In genomic region chr14:94079891-94080605, GRCh38 we compare ENCODE assay signal across 6 cellular contexts. TPM values are rescaled to one million over a fixed set of nuclear protein-coding genes. Genes with fewer than 3 reads are reported as not detected.
DNase-seq lines count a peak whose midpoint lies in the region; ATAC-seq and TF ChIP-seq lines count a peak whose summit lies in the region.

No MANE protein-coding gene starts in this region.

- intact Hi-C loops in activated T-helper 2 cell treated with anti-CD3 and anti-CD28 coated beads, Interferon-gamma antibody, Interleukin-2, Interleukin-4, amounts not matched to agents 10 μg/mL and 5 μg/mL and 100 μg/mL, durations not matched to agents 14 hours and 24 hours and 36 hours (cut with micrococcal nuclease): loop anchor here (2.0 to 5.0 kb wide), 4 partner anchors 23 to 92 kb away; partner anchors contain the start of genes OTUB2 and PPP4R4

- H3K56ac ChIP-seq in mesendoderm (ENCODE audit: low read length): peak overlapping the region; percentile 96

- TF ChIP-seq CTCF in GM12875 (IDR thresholded peaks at IDR 0.05; ENCODE audit: borderline replicate concordance, insufficient read depth, low read depth, low read length): no peak

- H3K4me3 ChIP-seq in GM12875 (ENCODE audit: low read depth, low read length) (peak overlapping the region; percentile 97), mesendoderm (ENCODE audit: low read length) (peak overlapping the region; percentile 91)

- H3K79me1 ChIP-seq in mesendoderm (ENCODE audit: low read length): peaks cover 27% of the 10 kb centered on the region

- no peak for DNase-seq in activated T-helper 2 cell treated with anti-CD3 and anti-CD28 coated beads, Interferon-gamma antibody, Interleukin-2, Interleukin-4, amounts not matched to agents 10 μg/mL and 5 μg/mL and 100 μg/mL, durations not matched to agents 14 hours and 24 hours and 36 hours (ENCODE audit: low spot score)
- DNase-seq in mesendoderm: no peak
- no peak for DNase-seq in activated CD4-positive, CD25-positive, alpha-beta regulatory T cell treated with anti-CD3 and anti-CD28 coated beads, Interleukin-2, amount 50 U/mL, for 72 hours

- H4K8ac ChIP-seq in mesendoderm (ENCODE audit: low read depth, low read length): no peak overlapping the region

- no peak overlapping the region for H3K23ac ChIP-seq in mesendoderm (ENCODE audit: low read length)

- no peak overlapping the region for H3K4ac ChIP-seq in mesendoderm (ENCODE audit: low read depth, low read length)

- H2BK120ac ChIP-seq in mesendoderm (ENCODE audit: low read depth, low read length): no peak overlapping the region

- H2BK15ac ChIP-seq in mesendoderm (replicated peaks; ENCODE audit: low read depth): no peak overlapping the region

- H3K4me3 Mint-ChIP-seq in activated T-helper 2 cell treated with anti-CD3 and anti-CD28 coated beads, Interferon-gamma antibody, Interleukin-2, Interleukin-4, amounts not matched to agents 10 μg/mL and 5 μg/mL and 100 μg/mL, durations not matched to agents 14 hours and 24 hours and 36 hours (ENCODE audit: low read depth): peak overlapping the region; percentile 99

- H3K9ac ChIP-seq in mesendoderm (ENCODE audit: low read length): peak overlapping the region; percentile 95

- H3K9me3 Mint-ChIP-seq in activated T-helper 2 cell treated with anti-CD3 and anti-CD28 coated beads, Interferon-gamma antibody, Interleukin-2, Interleukin-4, amounts not matched to agents 10 μg/mL and 5 μg/mL and 100 μg/mL, durations not matched to agents 14 hours and 24 hours and 36 hours: peaks cover 9% of the 10 kb centered on the region

- no peaks in the 10 kb centered on the region for H3K27me3 Mint-ChIP-seq in activated T-helper 2 cell treated with anti-CD3 and anti-CD28 coated beads, Interferon-gamma antibody, Interleukin-2, Interleukin-4, amounts not matched to agents 10 μg/mL and 5 μg/mL and 100 μg/mL, durations not matched to agents 14 hours and 24 hours and 36 hours (ENCODE audit: low read depth)

- peaks cover 13% of the 10 kb centered on the region for H3K4me1 ChIP-seq in mesendoderm (ENCODE audit: control insufficient read depth, low read depth, low read length)

- no peak overlapping the region for H3K18ac ChIP-seq in mesendoderm (ENCODE audit: low read length)

- no peak overlapping the region for H2AK5ac ChIP-seq in mesendoderm (ENCODE audit: low read length)

- no peaks in the 10 kb centered on the region for H3K27me3 ChIP-seq in mesendoderm (ENCODE audit: insufficient read depth, low read length, poor library complexity)

- H3K27ac ChIP-seq in mesendoderm (ENCODE audit: low read depth, low read length): no peak overlapping the region

- H3K36me3 Mint-ChIP-seq in activated T-helper 2 cell treated with anti-CD3 and anti-CD28 coated beads, Interferon-gamma antibody, Interleukin-2, Interleukin-4, amounts not matched to agents 10 μg/mL and 5 μg/mL and 100 μg/mL, durations not matched to agents 14 hours and 24 hours and 36 hours (ENCODE audit: low read depth): peaks cover 69% of the 10 kb centered on the region

- no peak overlapping the region for H4K5ac ChIP-seq in mesendoderm (ENCODE audit: low read length)

- WGBS in mesendoderm (ENCODE audit: extremely low coverage, insufficient coverage, low lambda C conversion rate): no CpG with 5 or more reads among the region's 13 CpGs

- peak overlapping the region; percentile 100 for H3K27ac Mint-ChIP-seq in activated T-helper 2 cell treated with anti-CD3 and anti-CD28 coated beads, Interferon-gamma antibody, Interleukin-2, Interleukin-4, amounts not matched to agents 10 μg/mL and 5 μg/mL and 100 μg/mL, durations not matched to agents 14 hours and 24 hours and 36 hours

- H3K4me2 ChIP-seq in mesendoderm (ENCODE audit: low read length): peak overlapping the region; percentile 84

- H2BK5ac ChIP-seq in mesendoderm (ENCODE audit: low read length): no peak overlapping the region

- peaks cover 44% of the 10 kb centered on the region for H3K79me2 ChIP-seq in mesendoderm (ENCODE audit: control insufficient read depth, insufficient read depth, low read length)

- H3K36me3 ChIP-seq in mesendoderm (ENCODE audit: control insufficient read depth, insufficient read depth, low read length): peaks cover 6% of the 10 kb centered on the region

- H3K4me1 Mint-ChIP-seq in activated T-helper 2 cell treated with anti-CD3 and anti-CD28 coated beads, Interferon-gamma antibody, Interleukin-2, Interleukin-4, amounts not matched to agents 10 μg/mL and 5 μg/mL and 100 μg/mL, durations not matched to agents 14 hours and 24 hours and 36 hours (ENCODE audit: low read depth): peaks cover 51% of the 10 kb centered on the region

- ATAC-seq in HG02678 (IDR thresholded peaks at IDR 0.05; ENCODE audit: unreplicated experiment) (no peak), GM21360 (IDR thresholded peaks at IDR 0.05; ENCODE audit: unreplicated experiment) (no peak)

RNA-seq across cellular contexts. Expression of gene DDX24, which starts 1.0 kb away (rescaled TPM):
- total RNA-seq in activated T-helper 2 cell treated with anti-CD3 and anti-CD28 coated beads, Interferon-gamma antibody, Interleukin-2, Interleukin-4, amounts not matched to agents 10 μg/mL and 5 μg/mL and 100 μg/mL, durations not matched to agents 14 hours and 24 hours and 36 hours: 276 and 277 TPM in 2 replicates
- 181 TPM for polyA plus RNA-seq in mesendoderm (2013, experiment 1 of 2)
- 186 TPM for polyA plus RNA-seq in mesendoderm (2013, experiment 2 of 2)

RNA-seq across cellular contexts. Expression of gene IFI27L1, which starts 1.1 kb away (rescaled TPM):
- total RNA-seq in activated T-helper 2 cell treated with anti-CD3 and anti-CD28 coated beads, Interferon-gamma antibody, Interleukin-2, Interleukin-4, amounts not matched to agents 10 μg/mL and 5 μg/mL and 100 μg/mL, durations not matched to agents 14 hours and 24 hours and 36 hours: 27.7 and 31.2 TPM in 2 replicates
- polyA plus RNA-seq in mesendoderm (2013, experiment 1 of 2): 14.1 TPM
- 14.6 TPM for polyA plus RNA-seq in mesendoderm (2013, experiment 2 of 2)

RNA-seq across cellular contexts. Expression of gene IFI27, which starts 30.5 kb away (rescaled TPM):
- total RNA-seq in activated T-helper 2 cell treated with anti-CD3 and anti-CD28 coated beads, Interferon-gamma antibody, Interleukin-2, Interleukin-4, amounts not matched to agents 10 μg/mL and 5 μg/mL and 100 μg/mL, durations not matched to agents 14 hours and 24 hours and 36 hours: 2.1 and 5.2 TPM in 2 replicates
- 0.67 TPM for polyA plus RNA-seq in mesendoderm (2013, experiment 1 of 2)
- 0.64 TPM for polyA plus RNA-seq in mesendoderm (2013, experiment 2 of 2)

RNA-seq across cellular contexts. Expression of gene IFI27L2, which starts 49.4 kb away (rescaled TPM):
- total RNA-seq in activated T-helper 2 cell treated with anti-CD3 and anti-CD28 coated beads, Interferon-gamma antibody, Interleukin-2, Interleukin-4, amounts not matched to agents 10 μg/mL and 5 μg/mL and 100 μg/mL, durations not matched to agents 14 hours and 24 hours and 36 hours: 47.4 and 48.8 TPM in 2 replicates
- polyA plus RNA-seq in mesendoderm (2013, experiment 1 of 2): 10.3 TPM
- polyA plus RNA-seq in mesendoderm (2013, experiment 2 of 2): 11.9 TPM

RNA-seq across cellular contexts. Expression of gene OTUB2, which starts 53.9 kb away (rescaled TPM):
- total RNA-seq in activated T-helper 2 cell treated with anti-CD3 and anti-CD28 coated beads, Interferon-gamma antibody, Interleukin-2, Interleukin-4, amounts not matched to agents 10 μg/mL and 5 μg/mL and 100 μg/mL, durations not matched to agents 14 hours and 24 hours and 36 hours: 2.1 and 2.3 TPM in 2 replicates
- polyA plus RNA-seq in mesendoderm (2013, experiment 1 of 2): 0.93 TPM
- 1.1 TPM for polyA plus RNA-seq in mesendoderm (2013, experiment 2 of 2)
